17 cellular contexts compared by ENCODE assay signal in the genomic region with DNA sequence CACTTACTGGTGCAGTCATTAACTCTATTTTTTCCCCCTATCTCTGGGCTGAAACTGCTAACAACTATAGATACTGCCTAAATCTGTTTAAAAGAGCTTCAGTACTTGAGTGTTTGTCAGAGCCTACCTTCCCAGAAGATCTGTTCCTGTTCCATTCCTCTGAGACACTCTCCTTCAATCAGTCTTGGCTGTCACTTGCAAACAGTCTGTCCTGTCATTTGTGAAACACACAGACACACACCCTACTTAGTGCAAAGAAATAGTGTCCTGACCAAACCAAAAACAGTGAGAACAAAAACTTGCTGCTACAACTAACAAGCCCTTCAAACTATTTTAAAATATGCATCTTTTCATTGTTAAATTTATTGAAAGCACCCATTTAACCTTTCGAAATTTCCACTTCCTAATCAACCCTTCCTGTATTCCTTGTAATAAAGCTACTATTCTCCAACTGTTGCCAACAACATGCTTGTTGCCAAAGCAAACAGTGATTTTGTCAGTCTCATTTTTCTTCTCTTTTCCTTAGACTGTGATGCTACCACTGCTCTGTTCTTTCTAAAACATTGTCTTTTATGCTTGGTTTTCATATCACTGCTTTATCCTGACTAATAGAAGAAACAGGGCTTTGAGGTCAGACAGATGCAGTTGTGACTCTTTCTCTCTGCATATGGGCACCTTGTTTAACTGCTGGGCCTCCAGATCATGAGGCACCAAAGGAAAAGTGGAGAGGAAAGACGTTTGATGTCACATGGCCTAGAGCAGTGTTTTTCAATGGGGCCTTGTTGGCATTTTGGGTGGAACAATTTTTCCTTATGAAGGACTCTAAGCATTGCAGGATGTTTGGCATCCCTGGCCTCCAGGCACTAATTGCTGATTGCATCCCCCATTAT. TPM values are rescaled to one million over a fixed set of nuclear protein-coding genes. Genes with fewer than 3 reads are reported as not detected.
DNase-seq lines count a peak whose midpoint lies in the region; ATAC-seq and TF ChIP-seq lines count a peak whose summit lies in the region.
"Had no signal": no experiment of that assay in that cellular context is flagged by ENCODE, and none has a peak within 500 bp of the region (broad histone marks: within the 10 kb centered on the region; RNA-seq: fewer than 3 reads in every experiment).

No MANE protein-coding gene starts in this region.

- CTCF ChIA-PET in A673 (lab: Charles Lee) (no interaction called here), PC-3 (lab: Charles Lee) (interaction anchor here (0.6 kb wide), 1 partner anchor 318 kb away, joined by 5 read pairs; no protein-coding TSS in a partner anchor)
- CTCF ChIA-PET in activated CD4-positive, alpha-beta T cell treated with anti-CD3 and anti-CD28 coated beads for 36 hours (lab: Charles Lee): no interaction called here

- POLR2A ChIA-PET in A673 (lab: Charles Lee; ENCODE audit: low non-redundant PET) (interaction anchor here (0.6 kb wide), 1 partner anchor 1432 kb away, joined by 5 read pairs; no protein-coding TSS in a partner anchor), PC-3 (lab: Charles Lee; ENCODE audit: unreplicated experiment) (no interaction called here)
- POLR2A ChIA-PET in activated CD4-positive, alpha-beta T cell treated with anti-CD3 and anti-CD28 coated beads for 36 hours (lab: Charles Lee): interaction anchor here (0.5 kb wide), 1 partner anchor 27 kb away, joined by 5 read pairs; no protein-coding TSS in a partner anchor

- no peaks in the 10 kb centered on the region for H3K79me2 ChIP-seq in PC-3 (ENCODE audit: low read length)

- H4K20me1 ChIP-seq in PC-3 (ENCODE audit: low read length): no peaks in the 10 kb centered on the region

- TF ChIP-seq CTCF in A673 (conservative IDR thresholded peaks at IDR 0.05; ENCODE audit: low read depth, low read length): no peak
- TF ChIP-seq CTCF in PC-3 (conservative IDR thresholded peaks at IDR 0.05; ENCODE audit: low read depth, low read length): no peak
- no peak for TF ChIP-seq CTCF in endodermal cell (conservative IDR thresholded peaks at IDR 0.05)
- TF ChIP-seq CTCF in left lung (IDR thresholded peaks at IDR 0.05): no peak

- DNase-seq in A673 (ENCODE audit: low spot score) (peak; percentile 48), PC-3 (peak; percentile 12), endodermal cell (no peak), left lung (no peak), caudate nucleus (lab: John Stamatoyannopoulos, UW) (no peak)
- DNase-seq in activated CD4-positive, alpha-beta T cell treated with anti-CD3 and anti-CD28 coated beads for 36 hours: no peak
- DNase-seq in stimulated activated CD4-positive, alpha-beta T cell treated with anti-CD3 and anti-CD28 coated beads, Interleukin-1b, Interleukin-23, amount 100 ng/mL, for 48 hours: no peak
- DNase-seq: activated naive CD8-positive, alpha-beta T cell treated with anti-CD3 and anti-CD28 coated beads, Interleukin-2, amount 10 ng/mL, durations not matched to agents 7 days and 5 days; head of caudate nucleus; KG1; left cardiac atrium; NCI-H187 treated with DMSO at 0.1 percent for 48 hours; NCI-H82; trophoblast cell had no signal

- BruUV-seq in A673 (replicated peaks; lab: Mats Ljungman, UMichigan): no TSS peak
- no TSS peak for BruUV-seq in PC-3 (replicated peaks; lab: Mats Ljungman, UMichigan)

- peaks cover 64% of the 10 kb centered on the region for H3K4me1 ChIP-seq in A673 (ENCODE audit: insufficient read depth, low read length, poor library complexity, severe bottlenecking)
- no peaks in the 10 kb centered on the region for H3K4me1 ChIP-seq in PC-3 (ENCODE audit: insufficient read depth, low read length)
- peaks cover 6% of the 10 kb centered on the region for H3K4me1 ChIP-seq in endodermal cell (ENCODE audit: control insufficient read depth, insufficient read depth, low read length)
- no peaks in the 10 kb centered on the region for H3K4me1 ChIP-seq in left lung
- H3K4me1 ChIP-seq: A549, SJSA1 had no signal

- no peaks in the 10 kb centered on the region for H3K36me3 Mint-ChIP-seq in endodermal cell (ENCODE audit: low read depth)
- no peaks in the 10 kb centered on the region for H3K36me3 Mint-ChIP-seq in activated CD4-positive, alpha-beta T cell treated with anti-CD3 and anti-CD28 coated beads for 36 hours (ENCODE audit: low read depth)
- H3K36me3 Mint-ChIP-seq: activated naive CD8-positive, alpha-beta T cell treated with anti-CD3 and anti-CD28 coated beads, Interleukin-2, amount 10 ng/mL, durations not matched to agents 7 days and 5 days had no signal

- H3K9me3 Mint-ChIP-seq in endodermal cell: peaks cover 1% of the 10 kb centered on the region
- H3K9me3 Mint-ChIP-seq in activated CD4-positive, alpha-beta T cell treated with anti-CD3 and anti-CD28 coated beads for 36 hours (ENCODE audit: low read depth): no peaks in the 10 kb centered on the region

- H3K36me3 ChIP-seq in A673 (ENCODE audit: insufficient read depth, low read length, poor library complexity, severe bottlenecking) (peaks cover 36% of the 10 kb centered on the region), PC-3 (ENCODE audit: low read depth, low read length) (no peaks in the 10 kb centered on the region), endodermal cell (ENCODE audit: control insufficient read depth, insufficient read depth, low read length) (no peaks in the 10 kb centered on the region), left lung (no peaks in the 10 kb centered on the region)
- H3K36me3 ChIP-seq: SJSA1 had no signal

- H3K9me2 ChIP-seq in PC-3 (replicated peaks; ENCODE audit: low read length): no peaks in the 10 kb centered on the region

- 67 to 77% methylated on average over 2 of the region's 2 CpGs for WGBS in endodermal cell (ENCODE audit: insufficient coverage in 1 of 2, insufficient read length in 1 of 2), 2 experiments

- no peaks in the 10 kb centered on the region for H3K27me3 ChIP-seq in A673 (replicated peaks; ENCODE audit: insufficient read depth, low read depth, low read length, poor library complexity)
- H3K27me3 ChIP-seq in PC-3 (ENCODE audit: low read length): no peaks in the 10 kb centered on the region
- H3K27me3 ChIP-seq in endodermal cell (ENCODE audit: control insufficient read depth, insufficient read depth, low read length, poor library complexity, severe bottlenecking): peaks cover 15% of the 10 kb centered on the region
- H3K27me3 ChIP-seq in left lung: no peaks in the 10 kb centered on the region
- H3K27me3 ChIP-seq: SJSA1 had no signal

- H3K27ac ChIP-seq in A673 (ENCODE audit: low read depth, low read length, poor library complexity, severe bottlenecking) (peak overlapping the region; percentile 61), PC-3 (ENCODE audit: low read length) (no peak overlapping the region), endodermal cell (ENCODE audit: low read depth, low read length) (peak overlapping the region; percentile 72), left lung (peak overlapping the region in 1 of 2 donors; percentile 16), caudate nucleus (ENCODE audit: low read depth, low read length) (no peak overlapping the region)
- H3K27ac ChIP-seq: A549, SJSA1 had no signal

- H3K27me3 Mint-ChIP-seq in endodermal cell (ENCODE audit: insufficient read depth): peaks cover 2% of the 10 kb centered on the region
- H3K27me3 Mint-ChIP-seq in activated CD4-positive, alpha-beta T cell treated with anti-CD3 and anti-CD28 coated beads for 36 hours: peaks cover 10% of the 10 kb centered on the region
- H3K27me3 Mint-ChIP-seq: activated naive CD8-positive, alpha-beta T cell treated with anti-CD3 and anti-CD28 coated beads, Interleukin-2, amount 10 ng/mL, durations not matched to agents 7 days and 5 days had no signal

- no peak overlapping the region for H3K4me2 ChIP-seq in PC-3 (ENCODE audit: low read length)
- H3K4me2 ChIP-seq: A549 had no signal

- peaks cover 21% of the 10 kb centered on the region for H3K4me1 Mint-ChIP-seq in endodermal cell
- H3K4me1 Mint-ChIP-seq in activated CD4-positive, alpha-beta T cell treated with anti-CD3 and anti-CD28 coated beads for 36 hours: no peaks in the 10 kb centered on the region
- H3K4me1 Mint-ChIP-seq: activated naive CD8-positive, alpha-beta T cell treated with anti-CD3 and anti-CD28 coated beads, Interleukin-2, amount 10 ng/mL, durations not matched to agents 7 days and 5 days had no signal

- ATAC-seq in PC-3: peak; percentile 49
- ATAC-seq in left lung: peak; percentile 41
- ATAC-seq in activated CD4-positive, alpha-beta T cell treated with anti-CD3 and anti-CD28 coated beads for 36 hours: no peak
- no peak for ATAC-seq in HG03045 (IDR thresholded peaks at IDR 0.05; ENCODE audit: unreplicated experiment)

- H3K9me3 ChIP-seq in A673 (ENCODE audit: low read depth, low read length, poor library complexity, severe bottlenecking) (no peaks in the 10 kb centered on the region), PC-3 (ENCODE audit: low read length) (no peaks in the 10 kb centered on the region), endodermal cell (ENCODE audit: control insufficient read depth, low read length) (no peaks in the 10 kb centered on the region), left lung (no peaks in the 10 kb centered on the region)
- H3K9me3 ChIP-seq: A549, SJSA1 had no signal

- no peak overlapping the region for H2AFZ ChIP-seq in PC-3 (ENCODE audit: low read length)

- H3K9ac ChIP-seq in PC-3 (ENCODE audit: low read length) (no peak overlapping the region), endodermal cell (ENCODE audit: extremely low read depth, low read length, poor library complexity, severe bottlenecking) (no peak overlapping the region)

- no peak overlapping the region for H3K4me3 Mint-ChIP-seq in endodermal cell
- no peak overlapping the region for H3K4me3 Mint-ChIP-seq in activated CD4-positive, alpha-beta T cell treated with anti-CD3 and anti-CD28 coated beads for 36 hours
- H3K4me3 Mint-ChIP-seq: activated naive CD8-positive, alpha-beta T cell treated with anti-CD3 and anti-CD28 coated beads, Interleukin-2, amount 10 ng/mL, durations not matched to agents 7 days and 5 days had no signal

- H3K4me3 ChIP-seq in A673 (ENCODE audit: low read depth, low read length, poor library complexity, severe bottlenecking): no peak overlapping the region
- H3K4me3 ChIP-seq in PC-3 (ENCODE audit: low read length): no peak overlapping the region
- no peak overlapping the region for H3K4me3 ChIP-seq in endodermal cell (ENCODE audit: low read length)
- H3K4me3 ChIP-seq in left lung: no peak overlapping the region
- H3K4me3 ChIP-seq: A549, SJSA1 had no signal

- intact Hi-C loops in A673 (cut with micrococcal nuclease; ENCODE audit: unreplicated experiment) (no loop called here), PC-3 (cut with micrococcal nuclease) (no loop called here), left lung (cut with DNase I) (no loop called here)
- intact Hi-C loops in activated CD4-positive, alpha-beta T cell treated with anti-CD3 and anti-CD28 coated beads for 36 hours (cut with DNase I, micrococcal nuclease): no loop called here

- no peaks in the 10 kb centered on the region for H3F3A ChIP-seq in PC-3 (ENCODE audit: low read length, unreplicated experiment)

- no peak overlapping the region for H3K27ac Mint-ChIP-seq in endodermal cell
- H3K27ac Mint-ChIP-seq in activated CD4-positive, alpha-beta T cell treated with anti-CD3 and anti-CD28 coated beads for 36 hours: no peak overlapping the region
- H3K27ac Mint-ChIP-seq: activated naive CD8-positive, alpha-beta T cell treated with anti-CD3 and anti-CD28 coated beads, Interleukin-2, amount 10 ng/mL, durations not matched to agents 7 days and 5 days had no signal

RNA-seq across cellular contexts. Expression of gene HMCN1, which starts 55.9 kb away (rescaled TPM):
- total RNA-seq in A673 (2021) (134 and 182 TPM in 2 replicates), PC-3 (2014; rRNA removed) (0.66 and 3.3 TPM in 2 replicates), endodermal cell (1 to 10 TPM; 6.5 to 7.4 TPM), left lung (10 to 100 TPM; 24.0 to 91.0 TPM)
- polyA plus RNA-seq in endodermal cell (2013, experiment 1 of 2): 10.6 TPM
- 7.2 TPM for polyA plus RNA-seq in endodermal cell (2013, experiment 2 of 2)
- total RNA-seq in activated CD4-positive, alpha-beta T cell treated with anti-CD3 and anti-CD28 coated beads for 36 hours: under 1 TPM in 1 of 2 experiments, not detected in 1; 0.14 TPM

Comparison
In these comparisons a context has a peak if more than half of its experiments do, and no peak if none do; other contexts are left out.
1. DNase-seq: peak in A673 (single experiment) and PC-3 (single experiment); none in endodermal cell (single experiment), left lung (0 of 2), activated CD4-positive, alpha-beta T cell treated with anti-CD3 and anti-CD28 coated beads for 36 hours (single experiment), caudate nucleus (0 of 61) and stimulated activated CD4-positive, alpha-beta T cell treated with anti-CD3 and anti-CD28 coated beads, Interleukin-1b, Interleukin-23, amount 100 ng/mL, for 48 hours (single experiment).
2. H3K27ac ChIP-seq: peak in A673 (single experiment) and endodermal cell (single experiment); none in PC-3 (single experiment) and caudate nucleus (single experiment).
3. ATAC-seq: peak in PC-3 (single experiment) and left lung (single experiment); none in activated CD4-positive, alpha-beta T cell treated with anti-CD3 and anti-CD28 coated beads for 36 hours (single experiment) and HG03045 (single experiment).